In genomic region chr17:42512246-42512645, GRCh38 we compare ENCODE assay signal across 11 cellular contexts. TPM values are rescaled to one million over a fixed set of nuclear protein-coding genes. Genes with fewer than 3 reads are reported as not detected.
DNase-seq lines count a peak whose midpoint lies in the region; ATAC-seq and TF ChIP-seq lines count a peak whose summit lies in the region.
"Had no signal": no experiment of that assay in that cellular context is flagged by ENCODE, and none has a peak within 500 bp of the region (broad histone marks: within the 10 kb centered on the region; RNA-seq: fewer than 3 reads in every experiment).

No MANE protein-coding gene starts in this region.

- no peak overlapping the region for H3K9ac ChIP-seq in skeletal muscle tissue (ENCODE audit: low read depth in 1 of 3, low read length in 3 of 3)

- H3K27ac ChIP-seq in Peyer's patch (peak overlapping the region; percentile 11 to 38 (median 31)), skeletal muscle tissue (ENCODE audit: low read depth, low read length) (peak overlapping the region; percentile 61)
- H3K27ac ChIP-seq: upper lobe of right lung had no signal

- DNase-seq in Peyer's patch (no peak), left ventricle myocardium superior (no peak), OCI-M1 (lab: John Stamatoyannopoulos, UW) (no peak), GOT3 (lab: John Stamatoyannopoulos, UW) (no peak)
- DNase-seq: activated CD4-positive, alpha-beta T cell treated with anti-CD3 and anti-CD28 coated beads for 36 hours; activated T-cell treated with anti-CD3 and anti-CD28 coated beads, Interleukin-2, amount 50 U/mL, for 72 hours; DMS 273 treated with DMSO at 0.1 percent for 48 hours; midbrain; upper lobe of right lung had no signal

- H3K9me3 ChIP-seq in Peyer's patch (no peaks in the 10 kb centered on the region), skeletal muscle tissue (ENCODE audit: control insufficient read depth in 3 of 3, low read length in 3 of 3) (no peaks in the 10 kb centered on the region)
- H3K9me3 ChIP-seq: upper lobe of right lung had no signal

- peaks cover 0 to 57% (median 0%) of the 10 kb centered on the region in 3 donors for H3K36me3 ChIP-seq in Peyer's patch
- peaks cover 60 to 75% (median 66%) of the 10 kb centered on the region in 3 donors for H3K36me3 ChIP-seq in skeletal muscle tissue (ENCODE audit: control insufficient read depth in 3 of 3, insufficient read depth in 3 of 3, low read length in 3 of 3)

- no peaks in the 10 kb centered on the region for H3K27me3 ChIP-seq in Peyer's patch
- no peaks in the 10 kb centered on the region for H3K27me3 ChIP-seq in skeletal muscle tissue (ENCODE audit: control insufficient read depth in 3 of 3, insufficient read depth in 3 of 3, low read length in 3 of 3)
- H3K27me3 ChIP-seq: upper lobe of right lung had no signal

- TF ChIP-seq CTCF in Peyer's patch (IDR thresholded peaks at IDR 0.05): no peak

- no peak for TF ChIP-seq POLR2A in Peyer's patch (IDR thresholded peaks at IDR 0.05)

- H3K4me1 ChIP-seq in Peyer's patch (peaks cover 0 to 15% (median 0%) of the 10 kb centered on the region in 4 donors), skeletal muscle tissue (ENCODE audit: control insufficient read depth in 3 of 3, insufficient read depth in 3 of 3, low read length in 3 of 3) (peaks cover 18 to 28% (median 22%) of the 10 kb centered on the region in 3 donors)

- peak; percentile 14 for ATAC-seq in left ventricle myocardium superior
- ATAC-seq in HG03469 (IDR thresholded peaks at IDR 0.05; ENCODE audit: unreplicated experiment): no peak
- ATAC-seq: activated CD4-positive, alpha-beta T cell treated with anti-CD3 and anti-CD28 coated beads for 36 hours; activated T-cell treated with anti-CD3 and anti-CD28 coated beads, Interleukin-2, amount 50 U/mL, for 72 hours; upper lobe of right lung had no signal

- intact Hi-C loops in left ventricle myocardium superior (cut with micrococcal nuclease): loop anchor here (10.0 kb wide), 2 partner anchors 87 to 187 kb away; partner anchors contain the start of gene CAVIN1

- H3K4me3 ChIP-seq in Peyer's patch (no peak overlapping the region), skeletal muscle tissue (ENCODE audit: low read length in 3 of 3) (no peak overlapping the region)
- H3K4me3 ChIP-seq: upper lobe of right lung had no signal

RNA-seq across cellular contexts. Expression of gene NAGLU, which starts 23.8 kb away (rescaled TPM):
- total RNA-seq in Peyer's patch (10 to 100 TPM; 12.4 to 79.2 (median 62.7) TPM), left ventricle myocardium superior (8.3 TPM), skeletal muscle tissue (14.1 TPM)

RNA-seq across cellular contexts. Expression of gene HSD17B1, which starts 40.5 kb away (rescaled TPM):
- 1 to 10 TPM in 2 of 4 donors, under 1 TPM in 1, not detected in 1; 0.94 to 3.9 (median 1.7) TPM for total RNA-seq in Peyer's patch
- total RNA-seq in left ventricle myocardium superior: 1.4 TPM
- 1.6 TPM for total RNA-seq in skeletal muscle tissue

RNA-seq across cellular contexts. Expression of gene COASY, which starts 49.7 kb away (rescaled TPM):
- 10 to 100 TPM; 42.1 to 95.4 (median 80.2) TPM for total RNA-seq in Peyer's patch
- 45.2 TPM for total RNA-seq in left ventricle myocardium superior
- 6.3 TPM for total RNA-seq in skeletal muscle tissue

RNA-seq across cellular contexts. Expression of gene ATP6V0A1, which starts 53.6 kb away (rescaled TPM):
- total RNA-seq in Peyer's patch (100 to 1,000 TPM; 121 to 251 (median 204) TPM), left ventricle myocardium superior (33.2 TPM), skeletal muscle tissue (66.8 TPM)

RNA-seq across cellular contexts. Expression of gene MLX, which starts 54.7 kb away (rescaled TPM):
- total RNA-seq in Peyer's patch: 100 to 1,000 TPM in 3 of 4 donors, 10 to 100 TPM in 1; 65.2 to 180 (median 133) TPM
- total RNA-seq in left ventricle myocardium superior: 72.3 TPM
- total RNA-seq in skeletal muscle tissue: 21.9 TPM
